In genomic region chr14:97135847-97136246, GRCh38 we compare ENCODE assay signal across 7 cellular contexts.
DNase-seq lines count a peak whose midpoint lies in the region; ATAC-seq, FAIRE-seq and TF ChIP-seq lines count a peak whose summit lies in the region.
"Not testable (repeated sequence)": the region's sequence is repeated elsewhere in the genome, so short reads cannot be mapped to it uniquely, and the experiment has no call there.

No MANE protein-coding gene starts in this region.

- not testable (repeated sequence) for H3K27me3 Mint-ChIP-seq in activated CD8-positive, alpha-beta memory T cell treated with anti-CD3 and anti-CD28 coated beads, Interleukin-2, amount 10 ng/mL, durations not matched to agents 7 days and 5 days; activated naive CD8-positive, alpha-beta T cell treated with anti-CD3 and anti-CD28 coated beads, Interleukin-2, amount 10 ng/mL, durations not matched to agents 7 days and 5 days; endothelial cell (ENCODE audit: unreplicated experiment); natural killer cell (ENCODE audit: low read depth in 2 of 2)

- peaks cover 10% of the 10 kb centered on the region for H3K9me3 ChIP-seq in IMR-90 (ENCODE audit: control insufficient read depth, insufficient read depth, low read length)
- H3K9me3 ChIP-seq in sigmoid colon, result not testable (repeated sequence)

- POLR2A ChIA-PET in IMR-90 (lab: Charles Lee; ENCODE audit: unreplicated experiment); activated naive CD8-positive, alpha-beta T cell treated with anti-CD3 and anti-CD28 coated beads, Interleukin-2, amount 10 ng/mL, durations not matched to agents 7 days and 5 days (lab: Charles Lee): not testable (repeated sequence)

- peaks cover 16% of the 10 kb centered on the region for H3K36me3 Mint-ChIP-seq in activated CD8-positive, alpha-beta memory T cell treated with anti-CD3 and anti-CD28 coated beads, Interleukin-2, amount 10 ng/mL, durations not matched to agents 7 days and 5 days
- H3K36me3 Mint-ChIP-seq in activated naive CD8-positive, alpha-beta T cell treated with anti-CD3 and anti-CD28 coated beads, Interleukin-2, amount 10 ng/mL, durations not matched to agents 7 days and 5 days; endothelial cell (ENCODE audit: low read depth, unreplicated experiment); natural killer cell: not testable (repeated sequence)

- not testable (repeated sequence) for H2BK15ac ChIP-seq in IMR-90 (ENCODE audit: low read depth, low read length)

- not testable (repeated sequence) for H3K4me2 ChIP-seq in IMR-90 (ENCODE audit: low read depth, low read length)

- not testable (repeated sequence) for H3K18ac ChIP-seq in IMR-90 (ENCODE audit: low read depth, low read length)

- H3K4me1 ChIP-seq in IMR-90 (ENCODE audit: control insufficient read depth, insufficient read depth, low read length); sigmoid colon: not testable (repeated sequence)

- H3K4me3 Mint-ChIP-seq in activated CD8-positive, alpha-beta memory T cell treated with anti-CD3 and anti-CD28 coated beads, Interleukin-2, amount 10 ng/mL, durations not matched to agents 7 days and 5 days, result peak overlapping the region; percentile 4
- H3K4me3 Mint-ChIP-seq in activated naive CD8-positive, alpha-beta T cell treated with anti-CD3 and anti-CD28 coated beads, Interleukin-2, amount 10 ng/mL, durations not matched to agents 7 days and 5 days; natural killer cell: not testable (repeated sequence)
- peak overlapping the region; percentile 0 for H3K4me3 Mint-ChIP-seq in endothelial cell (ENCODE audit: unreplicated experiment)

- not testable (repeated sequence) for H4K20me1 ChIP-seq in IMR-90 (ENCODE audit: insufficient read depth, low read length)

- H2AK9ac ChIP-seq in IMR-90 (replicated peaks; ENCODE audit: low read depth, low read length, poor library complexity), result not testable (repeated sequence)

- peak overlapping the region; percentile 78 for H3K27ac Mint-ChIP-seq in activated CD8-positive, alpha-beta memory T cell treated with anti-CD3 and anti-CD28 coated beads, Interleukin-2, amount 10 ng/mL, durations not matched to agents 7 days and 5 days
- H3K27ac Mint-ChIP-seq in activated naive CD8-positive, alpha-beta T cell treated with anti-CD3 and anti-CD28 coated beads, Interleukin-2, amount 10 ng/mL, durations not matched to agents 7 days and 5 days, result peak overlapping the region; percentile 63
- not testable (repeated sequence) for H3K27ac Mint-ChIP-seq in endothelial cell (ENCODE audit: unreplicated experiment)
- peak overlapping the region; percentile 60 to 73 for H3K27ac Mint-ChIP-seq in natural killer cell

- H3K4me3 ChIP-seq in IMR-90 (ENCODE audit: insufficient read depth, low read depth, low read length); sigmoid colon: not testable (repeated sequence)

- H3K27ac ChIP-seq in IMR-90 (ENCODE audit: insufficient read depth, low read length); sigmoid colon: not testable (repeated sequence)

- not testable (repeated sequence) for H3K27me3 ChIP-seq in IMR-90 (ENCODE audit: control insufficient read depth, insufficient read depth, low read length); sigmoid colon

- BruUV-seq in IMR-90 (replicated peaks; lab: Mats Ljungman, UMichigan), result not testable (repeated sequence)

- FAIRE-seq in GM12891 (lab: Jason Lieb, UNC), result peak; percentile 13

- H4K5ac ChIP-seq in IMR-90 (ENCODE audit: low read depth, low read length), result not testable (repeated sequence)

- not testable (repeated sequence) for H4K8ac ChIP-seq in IMR-90 (ENCODE audit: low read depth in 2 of 2, low read length in 2 of 2)

- not testable (repeated sequence) for H3K9ac ChIP-seq in IMR-90 (ENCODE audit: low read depth, low read length)

- not testable (repeated sequence) for H2AFZ ChIP-seq in IMR-90 (replicated peaks; ENCODE audit: low read length, poor library complexity)

- TF ChIP-seq EP300 in sigmoid colon (IDR thresholded peaks at IDR 0.05), result not testable (repeated sequence)

- H2BK5ac ChIP-seq in IMR-90 (ENCODE audit: low read depth, low read length, poor library complexity, severe bottlenecking), result peak overlapping the region; percentile 50

- not testable (repeated sequence) for H3K23ac ChIP-seq in IMR-90 (ENCODE audit: low read depth, low read length)

- in situ Hi-C loops in IMR-90 (cut with MboI; ENCODE audit: low sequenced_read_pairs), result not testable (repeated sequence)

- not testable (repeated sequence) for H3K79me1 ChIP-seq in IMR-90 (ENCODE audit: low read depth in 1 of 2, low read length in 2 of 2)

- H3K4ac ChIP-seq in IMR-90 (ENCODE audit: low read depth, low read length), result not testable (repeated sequence)

- H4K91ac ChIP-seq in IMR-90 (ENCODE audit: insufficient read depth, low read depth, low read length), result not testable (repeated sequence)

- CTCF ChIA-PET in IMR-90 (lab: Yijun Ruan, JAX); activated CD8-positive, alpha-beta memory T cell treated with anti-CD3 and anti-CD28 coated beads, Interleukin-2, amount 10 ng/mL, durations not matched to agents 7 days and 5 days (lab: Charles Lee): not testable (repeated sequence)

- H2BK120ac ChIP-seq in IMR-90 (ENCODE audit: low read depth, low read length), result not testable (repeated sequence)

- H3K36me3 ChIP-seq in IMR-90 (ENCODE audit: control insufficient read depth, insufficient read depth, low read length); sigmoid colon: not testable (repeated sequence)

- H3K56ac ChIP-seq in IMR-90 (ENCODE audit: extremely low read depth, insufficient read depth, low read length), result not testable (repeated sequence)

- not testable (repeated sequence) for TF ChIP-seq CTCF in IMR-90 (conservative IDR thresholded peaks at IDR 0.05; ENCODE audit: low read depth, low read length); endothelial cell (IDR thresholded peaks at IDR 0.05; ENCODE audit: unreplicated experiment); natural killer cell (IDR thresholded peaks at IDR 0.05); sigmoid colon (IDR thresholded peaks at IDR 0.05)

- H3K9me1 ChIP-seq in IMR-90 (ENCODE audit: insufficient read depth, low read length), result not testable (repeated sequence)

- not testable (repeated sequence) for H3K14ac ChIP-seq in IMR-90 (replicated peaks; ENCODE audit: low read depth, low read length)

- peaks cover 13% of the 10 kb centered on the region for H3K9me3 Mint-ChIP-seq in activated CD8-positive, alpha-beta memory T cell treated with anti-CD3 and anti-CD28 coated beads, Interleukin-2, amount 10 ng/mL, durations not matched to agents 7 days and 5 days (ENCODE audit: low read depth)
- peaks cover 20% of the 10 kb centered on the region for H3K9me3 Mint-ChIP-seq in activated naive CD8-positive, alpha-beta T cell treated with anti-CD3 and anti-CD28 coated beads, Interleukin-2, amount 10 ng/mL, durations not matched to agents 7 days and 5 days
- not testable (repeated sequence) for H3K9me3 Mint-ChIP-seq in endothelial cell (ENCODE audit: unreplicated experiment)
- H3K9me3 Mint-ChIP-seq in natural killer cell, result peaks cover 6 to 14% of the 10 kb centered on the region in 2 donors

- dilution Hi-C loops in IMR-90 (cut with HindIII; ENCODE audit: low sequenced_read_pairs, unreplicated experiment), result not testable (repeated sequence)

- 44% methylated on average over 1 of the region's 1 CpG; no CpG with 5 or more reads in 1 of the 2 experiments for WGBS in IMR-90 (ENCODE audit: extremely low coverage in 2 of 2, insufficient read length in 1 of 2), 2 experiments
- WGBS in sigmoid colon, 2 donors, result 96 to 100% methylated on average over 1 of the region's 1 CpG

- ATAC-seq in IMR-90 (ENCODE audit: low read depth); activated CD8-positive, alpha-beta memory T cell treated with anti-CD3 and anti-CD28 coated beads, Interleukin-2, amount 10 ng/mL, durations not matched to agents 7 days and 5 days; activated naive CD8-positive, alpha-beta T cell treated with anti-CD3 and anti-CD28 coated beads, Interleukin-2, amount 10 ng/mL, durations not matched to agents 7 days and 5 days (ENCODE audit: low read depth); natural killer cell: not testable (repeated sequence)

- peaks cover 29% of the 10 kb centered on the region for H3K4me1 Mint-ChIP-seq in activated CD8-positive, alpha-beta memory T cell treated with anti-CD3 and anti-CD28 coated beads, Interleukin-2, amount 10 ng/mL, durations not matched to agents 7 days and 5 days
- peaks cover 10% of the 10 kb centered on the region for H3K4me1 Mint-ChIP-seq in activated naive CD8-positive, alpha-beta T cell treated with anti-CD3 and anti-CD28 coated beads, Interleukin-2, amount 10 ng/mL, durations not matched to agents 7 days and 5 days
- H3K4me1 Mint-ChIP-seq in endothelial cell (ENCODE audit: unreplicated experiment); natural killer cell: not testable (repeated sequence)

- DNase-seq in GM12891 (ENCODE audit: insufficient read length, low spot score); IMR-90; activated CD8-positive, alpha-beta memory T cell treated with anti-CD3 and anti-CD28 coated beads, Interleukin-2, amount 10 ng/mL, durations not matched to agents 7 days and 5 days; activated naive CD8-positive, alpha-beta T cell treated with anti-CD3 and anti-CD28 coated beads, Interleukin-2, amount 10 ng/mL, durations not matched to agents 7 days and 5 days; endothelial cell (ENCODE audit: low spot score); natural killer cell: not testable (repeated sequence)
- peak; percentile 15 for DNase-seq in sigmoid colon

- TF ChIP-seq POLR2A in GM12891 (IDR thresholded peaks at IDR 0.05; ENCODE audit: low read depth, low read length); IMR-90 (IDR thresholded peaks at IDR 0.05; ENCODE audit: low read depth, low read length); sigmoid colon (IDR thresholded peaks at IDR 0.05): not testable (repeated sequence)

- intact Hi-C loops in IMR-90 (cut with micrococcal nuclease); natural killer cell (cut with micrococcal nuclease); sigmoid colon (cut with DNase I): not testable (repeated sequence)

- not testable (repeated sequence) for H2BK20ac ChIP-seq in IMR-90 (ENCODE audit: low read depth, low read length)

- H2AK5ac ChIP-seq in IMR-90 (ENCODE audit: low read depth, low read length), result not testable (repeated sequence)

- TF ChIP-seq RAD21 in IMR-90 (IDR thresholded peaks at IDR 0.05; ENCODE audit: low read length), result not testable (repeated sequence)
